8 cellular contexts compared by ENCODE assay signal in the genomic region with DNA sequence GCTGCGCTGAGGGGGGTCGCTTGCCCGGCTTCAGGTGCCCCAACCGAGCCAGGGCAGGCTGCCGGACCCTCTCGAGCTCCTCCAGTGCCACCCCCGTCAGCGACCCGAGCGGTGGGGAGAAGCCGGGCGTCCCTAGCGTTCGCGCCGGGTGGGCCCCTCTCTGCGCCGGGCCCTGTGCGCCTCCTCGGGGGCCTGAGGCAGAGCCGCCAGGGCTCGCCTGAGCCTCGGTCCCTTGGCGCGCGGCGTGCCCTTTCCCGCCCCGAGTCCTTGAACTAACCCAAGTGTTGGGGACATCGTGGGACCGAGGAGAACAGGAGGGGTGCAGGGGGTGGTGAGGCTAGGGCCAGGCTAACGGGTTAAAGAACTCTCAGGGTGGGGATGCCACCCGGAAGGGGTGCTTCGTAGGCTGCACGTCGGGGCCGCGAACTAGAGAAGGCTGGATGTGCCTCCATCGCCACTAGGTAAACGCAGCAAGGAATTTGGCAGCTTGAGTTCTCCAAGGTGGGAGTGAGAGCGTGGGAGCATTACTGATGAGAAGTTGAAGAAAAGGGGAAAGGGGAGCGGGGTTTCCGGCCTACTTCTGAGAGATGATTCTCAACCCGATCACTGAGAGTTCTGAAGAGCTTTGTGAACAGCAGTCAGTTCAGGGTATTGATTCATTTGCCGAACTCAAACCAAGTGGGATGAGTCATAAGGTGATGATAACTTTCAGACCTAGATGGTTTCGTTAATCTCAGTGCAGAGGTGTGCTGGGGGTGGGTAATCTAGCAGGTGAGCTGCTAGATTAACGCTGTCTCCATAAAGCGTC.
DNase-seq lines count a peak whose midpoint lies in the region; ATAC-seq lines count a peak whose summit lies in the region.

No MANE protein-coding gene starts in this region.

- peak; percentile 11 for DNase-seq in DMS153 treated with DMSO at 0.1 percent for 48 hours (lab: John Stamatoyannopoulos, UW; ENCODE audit: unreplicated experiment)
- DNase-seq in DMS153 (lab: John Stamatoyannopoulos, UW), result no peak
- DNase-seq in NCI-H146 treated with DMSO at 0.1 percent for 48 hours (lab: John Stamatoyannopoulos, UW; ENCODE audit: unreplicated experiment), result peak; percentile 23
- peak; percentile 54 for DNase-seq in activated CD4-positive, alpha-beta T cell treated with anti-CD3 and anti-CD28 coated beads, Interleukin-2, amount 50 U/mL, for 1 hour
- DNase-seq in memory B cell (ENCODE audit: low spot score in 2 of 2), result peak in 1 of 2 donors; percentile 41
- peak; percentile 20 for DNase-seq in stimulated activated CD8-positive, alpha-beta memory T cell treated with anti-CD3 and anti-CD28 coated beads, Interleukin-15, amount 100 ng/mL, for 1 hour (ENCODE audit: low read depth)

- H3K9me3 ChIP-seq in duodenal mucosa (ENCODE audit: control insufficient read depth in 1 of 2, low read length in 2 of 2), result no peaks in the 10 kb centered on the region

- H3K27ac ChIP-seq in duodenal mucosa (ENCODE audit: low read depth, low read length), result peak overlapping the region; percentile 74

- H3K36me3 ChIP-seq in duodenal mucosa (ENCODE audit: control insufficient read depth in 1 of 2, insufficient read depth in 2 of 2, low read length in 2 of 2), result peaks cover 0 to 10% of the 10 kb centered on the region in 2 donors

- H3K27me3 ChIP-seq in duodenal mucosa (ENCODE audit: control insufficient read depth in 1 of 2, insufficient read depth in 2 of 2, low read length in 2 of 2), result no peaks in the 10 kb centered on the region

- H3K27me3 Mint-ChIP-seq in memory B cell, result no peaks in the 10 kb centered on the region

- peaks cover 12% of the 10 kb centered on the region for H3K4me1 Mint-ChIP-seq in memory B cell

- H3K9ac ChIP-seq in duodenal mucosa (ENCODE audit: low read depth in 1 of 2, low read length in 2 of 2), result peak overlapping the region; percentile 89 to 98

- ATAC-seq in HG02678 (IDR thresholded peaks at IDR 0.05; ENCODE audit: unreplicated experiment) (peak; percentile 30), memory B cell (ENCODE audit: low read depth) (peak; percentile 39)

- peaks cover 5% of the 10 kb centered on the region for H3K36me3 Mint-ChIP-seq in memory B cell

- H3K4me3 Mint-ChIP-seq in memory B cell, result peak overlapping the region; percentile 94

- peaks cover 16 to 29% of the 10 kb centered on the region in 2 donors for H3K4me1 ChIP-seq in duodenal mucosa (ENCODE audit: control insufficient read depth in 1 of 2, insufficient read depth in 2 of 2, low read length in 2 of 2)

- H3K27ac Mint-ChIP-seq in memory B cell, result peak overlapping the region; percentile 93

- H3K4me3 ChIP-seq in duodenal mucosa (ENCODE audit: low read depth in 1 of 2, low read length in 2 of 2), result peak overlapping the region; percentile 92 to 93

- no peaks in the 10 kb centered on the region for H3K9me3 Mint-ChIP-seq in memory B cell
